ENCODE assay signal across 8 cellular contexts in the genomic region with DNA sequence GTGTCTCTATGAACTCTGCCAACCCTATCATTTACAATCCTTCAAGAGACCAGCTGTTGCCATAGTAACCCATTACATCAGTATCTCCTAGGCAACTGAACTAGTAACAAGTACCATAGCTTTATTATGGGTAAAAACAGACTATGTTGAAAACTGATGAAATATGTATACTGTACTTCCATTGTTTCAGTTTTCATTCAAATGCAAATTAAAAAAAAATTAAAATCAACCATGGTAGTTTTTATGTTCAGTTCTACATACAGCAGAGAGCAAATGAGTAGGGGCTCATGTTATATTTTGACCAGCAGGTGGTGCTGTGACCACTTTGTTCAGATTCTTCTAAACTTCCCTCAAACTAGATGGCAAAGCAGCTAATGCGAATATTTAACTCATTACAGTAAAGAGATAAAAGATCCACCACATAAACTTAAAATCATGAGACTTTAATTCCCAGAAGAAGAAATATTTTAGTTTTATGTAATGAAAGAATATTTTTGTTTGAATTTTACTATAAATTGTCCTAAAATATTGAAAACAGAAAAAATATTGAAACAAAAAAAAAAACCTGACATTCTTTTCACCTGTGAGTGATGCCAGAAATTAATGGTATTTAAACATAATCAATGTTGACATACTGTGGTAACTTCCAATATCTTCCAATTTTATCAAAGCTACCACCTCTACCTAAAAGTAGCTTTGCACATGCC.
A peak's percentile ranks its signal among the peaks of the same experiment; 100 is the strongest.
DNase-seq lines count a peak whose midpoint lies in the region; ATAC-seq and TF ChIP-seq lines count a peak whose summit lies in the region.

No MANE protein-coding gene starts in this region.

- H3K4me3 Mint-ChIP-seq in T-helper 17 cell = no peak overlapping the region

- no peak for TF ChIP-seq POLR2A in body of pancreas (IDR thresholded peaks at IDR 0.05)

- H3K4me1 Mint-ChIP-seq in T-helper 17 cell = peaks cover 11% of the 10 kb centered on the region

- TF ChIP-seq CTCF in GM10266 (IDR thresholded peaks at IDR 0.05; ENCODE audit: control insufficient read depth, insufficient read depth, low read depth, missing control alignments) (peak; percentile 68), body of pancreas (IDR thresholded peaks at IDR 0.05) (peak; percentile 36 to 85 (median 74))

- no peak overlapping the region for H3K27ac Mint-ChIP-seq in T-helper 17 cell

- H3K4me1 ChIP-seq in body of pancreas = no peaks in the 10 kb centered on the region

- peaks cover 37% of the 10 kb centered on the region for H3K27me3 Mint-ChIP-seq in T-helper 17 cell

- intact Hi-C loops in body of pancreas (cut with DNase I) = loop anchor here (10.0 kb wide), 1 partner anchor 1535 kb away; no protein-coding TSS in a partner anchor

- no peaks in the 10 kb centered on the region for H3K27me3 ChIP-seq in body of pancreas

- no peaks in the 10 kb centered on the region for H3K9me3 ChIP-seq in T-helper 17 cell (ENCODE audit: control insufficient read depth, low read length, poor library complexity, severe bottlenecking)
- H3K9me3 ChIP-seq in body of pancreas = no peaks in the 10 kb centered on the region

- no peak overlapping the region for H3K4me3 ChIP-seq in body of pancreas

- ATAC-seq in HG02852 (IDR thresholded peaks at IDR 0.05; ENCODE audit: unreplicated experiment) (peak; percentile 28), T-helper 17 cell (peak; percentile 79), body of pancreas (peak; percentile 85)

- DNase-seq in GM10266 (ENCODE audit: extremely low spot score) = no peak
- peak; percentile 54 for DNase-seq in NCI-H1694 (lab: John Stamatoyannopoulos, UW)
- DNase-seq in T-helper 17 cell = peak in 1 of 3 donors; percentile 38
- peak; percentile 68 to 79 (median 75) for DNase-seq in body of pancreas
- peak; percentile 49 for DNase-seq in iPS-NIHi7 (ENCODE audit: extremely low spot score)
- DNase-seq in stimulated activated CD4-positive, alpha-beta T cell treated with anti-CD3 and anti-CD28 coated beads, Interleukin-15, amount 100 ng/mL, for 48 hours (ENCODE audit: low read depth in 2 of 2) = peak; percentile 13 to 36
- DNase-seq in cortex of kidney (lab: John Stamatoyannopoulos, UW) = no peak

- H3K36me3 ChIP-seq in body of pancreas (replicated peaks in 1 of 2; ENCODE audit: insufficient read depth in 1 of 2, low read depth in 2 of 2) = no peaks in the 10 kb centered on the region

- WGBS in body of pancreas, 2 donors = 0 to 6% methylated on average over 1 of the region's 1 CpG

- H3K27ac ChIP-seq in body of pancreas = no peak overlapping the region

- H3K36me3 Mint-ChIP-seq in T-helper 17 cell (ENCODE audit: low read depth) = no peaks in the 10 kb centered on the region

Comparison
In these comparisons a context has a peak if more than half of its experiments do, and no peak if none do; other contexts are left out.
1. DNase-seq: peak in NCI-H1694 (single experiment), body of pancreas (4 of 4), iPS-NIHi7 (single experiment) and stimulated activated CD4-positive, alpha-beta T cell treated with anti-CD3 and anti-CD28 coated beads, Interleukin-15, amount 100 ng/mL, for 48 hours (2 of 2); none in GM10266 (single experiment) and cortex of kidney (single experiment).
2. ATAC-seq: peak in every context shown above with its lines; median percentile 85 in body of pancreas; 79 in T-helper 17 cell; 28 in HG02852.